Comparison of ENCODE assay signal across 17 cellular contexts in genomic region chr10:844552-844951, GRCh38.
DNase-seq lines count a peak whose midpoint lies in the region; ATAC-seq and TF ChIP-seq lines count a peak whose summit lies in the region.
"Had no signal": no experiment of that assay in that cellular context is flagged by ENCODE, and none has a peak within 500 bp of the region (broad histone marks: within the 10 kb centered on the region; RNA-seq: fewer than 3 reads in every experiment).

No MANE protein-coding gene starts in this region.

- no peaks in the 10 kb centered on the region for H3K27me3 Mint-ChIP-seq in T-helper 2 cell treated with Interferon-gamma antibody and Interleukin-4, amounts not matched to agents 5 μg/mL and 100 μg/mL, for 36 hours (ENCODE audit: low read depth)
- H3K27me3 Mint-ChIP-seq in endothelial cell (ENCODE audit: unreplicated experiment) (no peaks in the 10 kb centered on the region), neural crest cell (ENCODE audit: low read depth) (no peaks in the 10 kb centered on the region)
- H3K27me3 Mint-ChIP-seq: dendritic cell treated with granulocyte-macrophage colony-stimulating factor and Interleukin-4, amounts not matched to agents 40 ng/mL and 50 ng/mL, for 4 days had no signal

- H3K4me3 Mint-ChIP-seq in T-helper 2 cell treated with Interferon-gamma antibody and Interleukin-4, amounts not matched to agents 5 μg/mL and 100 μg/mL, for 36 hours, result no peak overlapping the region
- H3K4me3 Mint-ChIP-seq in endothelial cell (ENCODE audit: unreplicated experiment), result no peak overlapping the region
- peak overlapping the region; percentile 17 for H3K4me3 Mint-ChIP-seq in neural crest cell
- H3K4me3 Mint-ChIP-seq: dendritic cell treated with granulocyte-macrophage colony-stimulating factor and Interleukin-4, amounts not matched to agents 40 ng/mL and 50 ng/mL, for 4 days had no signal

- peaks cover 31% of the 10 kb centered on the region for H3K4me1 Mint-ChIP-seq in T-helper 2 cell treated with Interferon-gamma antibody and Interleukin-4, amounts not matched to agents 5 μg/mL and 100 μg/mL, for 36 hours (ENCODE audit: low read depth)
- H3K4me1 Mint-ChIP-seq in endothelial cell (ENCODE audit: unreplicated experiment) (peaks cover 34% of the 10 kb centered on the region), neural crest cell (peaks cover 29% of the 10 kb centered on the region)

- TF ChIP-seq CTCF in endothelial cell (IDR thresholded peaks at IDR 0.05; ENCODE audit: unreplicated experiment) (no peak), neural crest cell (conservative IDR thresholded peaks at IDR 0.05) (no peak)

- in situ Hi-C loops in G401 (cut with HindIII; ENCODE audit: low sequenced_read_pairs), result loop anchor here (10.0 kb wide), 1 partner anchor 140 kb away; the partner anchor contains the start of gene GTPBP4

- DNase-seq in T-helper 2 cell treated with Interferon-gamma antibody and Interleukin-4, amounts not matched to agents 5 μg/mL and 100 μg/mL, for 36 hours (ENCODE audit: low spot score), result no peak
- DNase-seq in T-helper 2 cell, result no peak
- peak; percentile 31 for DNase-seq in RPMI7951 (ENCODE audit: low read depth)
- no peak for DNase-seq in endothelial cell (ENCODE audit: low spot score)
- no peak for DNase-seq in neural crest cell (ENCODE audit: low read depth, low spot score)
- DNase-seq in G401 (ENCODE audit: low spot score), result no peak
- DNase-seq in stimulated activated CD4-positive, alpha-beta T cell treated with anti-CD3 and anti-CD28 coated beads, Interleukin-12 subunit alpha, Interleukin-12 subunit beta, amount 100 ng/mL, for 4 hours, result no peak
- DNase-seq: 8988T; activated CD8-positive, alpha-beta memory T cell treated with anti-CD3 and anti-CD28 coated beads for 24 hours; activated naive CD4-positive, alpha-beta T cell treated with anti-CD3 and anti-CD28 coated beads, Interleukin-2, amount 50 U/mL, for 16 hours; DMS 273 treated with DMSO at 0.1 percent for 48 hours; gastrocnemius medialis; MV-4-11; SW 1271; upper lobe of left lung had no signal

- no peak for ATAC-seq in GM19463 (IDR thresholded peaks at IDR 0.05; ENCODE audit: unreplicated experiment)
- ATAC-seq: gastrocnemius medialis had no signal

- peaks cover under 1% of the 10 kb centered on the region for H3K9me3 Mint-ChIP-seq in T-helper 2 cell treated with Interferon-gamma antibody and Interleukin-4, amounts not matched to agents 5 μg/mL and 100 μg/mL, for 36 hours
- H3K9me3 Mint-ChIP-seq in endothelial cell (ENCODE audit: unreplicated experiment) (no peaks in the 10 kb centered on the region), neural crest cell (peaks cover 2% of the 10 kb centered on the region)
- H3K9me3 Mint-ChIP-seq: dendritic cell treated with granulocyte-macrophage colony-stimulating factor and Interleukin-4, amounts not matched to agents 40 ng/mL and 50 ng/mL, for 4 days had no signal

- H3K36me3 Mint-ChIP-seq in T-helper 2 cell treated with Interferon-gamma antibody and Interleukin-4, amounts not matched to agents 5 μg/mL and 100 μg/mL, for 36 hours (ENCODE audit: low read depth), result peaks cover 52% of the 10 kb centered on the region
- H3K36me3 Mint-ChIP-seq in endothelial cell (ENCODE audit: low read depth, unreplicated experiment) (peaks cover 46% of the 10 kb centered on the region), neural crest cell (ENCODE audit: low read depth) (peaks cover 40% of the 10 kb centered on the region)

- peak overlapping the region; percentile 39 for H3K27ac Mint-ChIP-seq in T-helper 2 cell treated with Interferon-gamma antibody and Interleukin-4, amounts not matched to agents 5 μg/mL and 100 μg/mL, for 36 hours
- peak overlapping the region; percentile 45 for H3K27ac Mint-ChIP-seq in endothelial cell (ENCODE audit: unreplicated experiment)
- H3K27ac Mint-ChIP-seq in neural crest cell (ENCODE audit: unreplicated experiment), result no peak overlapping the region
